In the genomic region with DNA sequence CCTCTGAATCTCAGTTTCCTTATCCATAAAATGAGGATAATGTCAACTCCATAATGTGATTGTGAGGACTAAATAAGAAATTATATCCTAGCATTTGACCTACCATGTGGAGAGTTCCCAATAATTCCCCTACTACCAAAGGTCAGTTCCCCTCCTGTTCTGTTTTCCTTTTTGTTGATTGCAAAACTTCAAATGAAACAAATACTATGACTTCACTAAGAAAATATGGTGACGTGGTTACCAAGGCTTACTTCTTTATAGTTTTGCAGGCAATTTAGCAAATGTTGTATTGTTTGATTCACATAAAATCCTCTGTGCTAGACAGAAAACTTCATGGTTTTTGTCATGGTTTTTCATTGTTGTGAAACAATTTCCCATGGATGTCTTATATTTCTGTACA, we compare ENCODE assay signal across 1 cellular context.
A peak's percentile ranks its signal among the peaks of the same experiment; 100 is the strongest.
TF ChIP-seq lines count a peak whose summit lies in the region.

No MANE protein-coding gene starts in this region.

TF ChIP-seq in liver, 16 proteins besides CTCF, POLR2A, EP300 and RAD21 (continued from another document):
- TF ChIP-seq REST (IDR thresholded peaks at IDR 0.05) (peak; percentile 43), HNF4A (conservative IDR thresholded peaks at IDR 0.05) (peak; percentile 74 to 77), EGR1 (IDR thresholded peaks at IDR 0.05; ENCODE audit: low read depth in 2 of 2) (no peak), RXRA (IDR thresholded peaks at IDR 0.05) (peak; percentile 39 to 68), FOXA2 (IDR thresholded peaks at IDR 0.05) (peak; percentile 53)
